Comparison of ENCODE assay signal across 8 cellular contexts in the genomic region with DNA sequence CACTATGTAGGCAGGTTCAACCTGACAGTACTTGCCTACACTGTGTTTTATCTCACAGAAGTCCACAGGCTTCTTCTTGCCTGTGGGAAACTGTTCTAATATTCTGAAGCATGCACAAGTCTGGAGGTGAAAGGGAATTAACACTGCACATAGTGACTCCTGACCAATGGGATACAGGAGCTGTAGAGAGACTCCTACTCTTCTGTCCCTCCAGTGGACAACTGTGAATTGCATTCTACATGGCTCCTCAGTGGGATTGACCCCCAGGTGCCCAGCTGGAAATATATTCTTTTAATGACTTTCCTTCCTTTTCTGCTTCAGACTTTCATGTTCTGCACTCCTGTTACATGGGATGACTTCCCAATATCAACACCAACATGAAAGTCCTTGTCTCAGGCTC. TPM values are rescaled to one million over a fixed set of nuclear protein-coding genes. Genes with fewer than 3 reads are reported as not detected.
DNase-seq lines count a peak whose midpoint lies in the region; ATAC-seq and TF ChIP-seq lines count a peak whose summit lies in the region.

No MANE protein-coding gene starts in this region.

- H3K4me1 ChIP-seq in Panc1 (ENCODE audit: control insufficient read depth, insufficient read depth, low read length), result no peaks in the 10 kb centered on the region
- H3K4me1 ChIP-seq in gastrocnemius medialis, result no peaks in the 10 kb centered on the region

- H3K36me3 ChIP-seq in Panc1 (ENCODE audit: control insufficient read depth, insufficient read depth, low read length), result no peaks in the 10 kb centered on the region
- H3K36me3 ChIP-seq in gastrocnemius medialis, result no peaks in the 10 kb centered on the region

- no peak for DNase-seq in AG09309 (ENCODE audit: low read depth)
- no peak for DNase-seq in Panc1 (ENCODE audit: low read depth, low spot score)
- DNase-seq in hepatic stellate cell (ENCODE audit: low spot score), result peak; percentile 42
- DNase-seq in stimulated activated naive CD4-positive, alpha-beta T cell (lab: John Stamatoyannopoulos, UW), result no peak
- no peak for DNase-seq in NCI-H2171 (lab: John Stamatoyannopoulos, UW)
- DNase-seq in gastrocnemius medialis, result no peak

- intact Hi-C loops in Panc1 (cut with micrococcal nuclease; ENCODE audit: unreplicated experiment) (loop anchor here (5.0 kb wide), 1 partner anchor 293 kb away; no protein-coding TSS in a partner anchor), gastrocnemius medialis (cut with DNase I; ENCODE audit: low total_unique reads) (no loop called here)

- H3K27me3 ChIP-seq in Panc1 (ENCODE audit: control insufficient read depth, insufficient read depth, low read length) (no peaks in the 10 kb centered on the region), gastrocnemius medialis (no peaks in the 10 kb centered on the region)

- H3K9me3 ChIP-seq in Panc1 (ENCODE audit: control insufficient read depth, insufficient read depth, low read depth, low read length) (no peaks in the 10 kb centered on the region), gastrocnemius medialis (no peaks in the 10 kb centered on the region)

- CTCF ChIA-PET in Panc1 (lab: Charles Lee), result interaction anchor here (0.6 to 1.1 kb wide), 2 partner anchors 201 to 294 kb away, joined by 3 to 8 read pairs; no protein-coding TSS in a partner anchor

- no TSS peak for BruUV-seq in Panc1 (replicated peaks; lab: Mats Ljungman, UMichigan)

- TF ChIP-seq CTCF in AG09309 (IDR thresholded peaks at IDR 0.05; ENCODE audit: control insufficient read depth, insufficient read depth, low read depth, low read length, missing control alignments), result peak; percentile 43
- TF ChIP-seq CTCF in Panc1 (IDR thresholded peaks at IDR 0.05), result peak; percentile 64
- TF ChIP-seq CTCF in gastrocnemius medialis (IDR thresholded peaks at IDR 0.05 in 4 of 5, conservative IDR thresholded peaks at IDR 0.05 in 1 of 5), result peak in 1 of 5 experiments; percentile 31

- H3K4me3 ChIP-seq in AG09309 (ENCODE audit: control insufficient read depth, low read depth, low read length), result no peak overlapping the region
- no peak overlapping the region for H3K4me3 ChIP-seq in Panc1 (ENCODE audit: low read depth in 2 of 2, low read length in 2 of 2)
- H3K4me3 ChIP-seq in gastrocnemius medialis, result no peak overlapping the region

- POLR2A ChIA-PET in Panc1 (lab: Charles Lee), result interaction anchor here (0.6 kb wide), 1 partner anchor 179 kb away, joined by 7 read pairs; no protein-coding TSS in a partner anchor

- in situ Hi-C loops in Panc1 (cut with HindIII; ENCODE audit: low pct_unique_long_range_greater_than_20kb, low sequenced_read_pairs) (no loop called here), gastrocnemius medialis (cut with MboI; ENCODE audit: low sequenced_read_pairs in 4 of 4) (no loop called here)

- no peak for TF ChIP-seq POLR2A in gastrocnemius medialis (IDR thresholded peaks at IDR 0.05)

- ATAC-seq in GM21529 (IDR thresholded peaks at IDR 0.05; ENCODE audit: unreplicated experiment), result peak; percentile 73
- ATAC-seq in Panc1, result peak; percentile 96
- ATAC-seq in HG03469 (IDR thresholded peaks at IDR 0.05; ENCODE audit: unreplicated experiment), result no peak
- no peak for ATAC-seq in gastrocnemius medialis

- H3K27ac ChIP-seq in Panc1 (ENCODE audit: low read length) (no peak overlapping the region), gastrocnemius medialis (no peak overlapping the region)

RNA-seq across cellular contexts. Expression of a gene that starts 8.2 kb away (rescaled TPM):
- total RNA-seq in Panc1 (2021; ENCODE audit: unreplicated experiment) (61.3 TPM), gastrocnemius medialis (10 to 100 TPM; 27.3 to 32.7 (median 29.0) TPM)
- 34.7 TPM for polyA plus RNA-seq in Panc1 (2012; ENCODE audit: insufficient read length)

RNA-seq across cellular contexts. Expression of a gene that starts 57.3 kb away (rescaled TPM):
- total RNA-seq in Panc1 (2021; ENCODE audit: unreplicated experiment) (8.8 TPM), gastrocnemius medialis (10 to 100 TPM in 1 of 4 donors, 1 to 10 TPM in 3; 2.3 to 10.8 (median 4.6) TPM)
- polyA plus RNA-seq in Panc1 (2012; ENCODE audit: insufficient read length), result 7.7 TPM

Comparison
In these comparisons a context has a peak if more than half of its experiments do, and no peak if none do; other contexts are left out.
1. ATAC-seq: peak in GM21529 (single experiment) and Panc1 (single experiment); none in HG03469 (single experiment) and gastrocnemius medialis (0 of 2).